Comparison of ENCODE assay signal across 12 cellular contexts in the genomic region with DNA sequence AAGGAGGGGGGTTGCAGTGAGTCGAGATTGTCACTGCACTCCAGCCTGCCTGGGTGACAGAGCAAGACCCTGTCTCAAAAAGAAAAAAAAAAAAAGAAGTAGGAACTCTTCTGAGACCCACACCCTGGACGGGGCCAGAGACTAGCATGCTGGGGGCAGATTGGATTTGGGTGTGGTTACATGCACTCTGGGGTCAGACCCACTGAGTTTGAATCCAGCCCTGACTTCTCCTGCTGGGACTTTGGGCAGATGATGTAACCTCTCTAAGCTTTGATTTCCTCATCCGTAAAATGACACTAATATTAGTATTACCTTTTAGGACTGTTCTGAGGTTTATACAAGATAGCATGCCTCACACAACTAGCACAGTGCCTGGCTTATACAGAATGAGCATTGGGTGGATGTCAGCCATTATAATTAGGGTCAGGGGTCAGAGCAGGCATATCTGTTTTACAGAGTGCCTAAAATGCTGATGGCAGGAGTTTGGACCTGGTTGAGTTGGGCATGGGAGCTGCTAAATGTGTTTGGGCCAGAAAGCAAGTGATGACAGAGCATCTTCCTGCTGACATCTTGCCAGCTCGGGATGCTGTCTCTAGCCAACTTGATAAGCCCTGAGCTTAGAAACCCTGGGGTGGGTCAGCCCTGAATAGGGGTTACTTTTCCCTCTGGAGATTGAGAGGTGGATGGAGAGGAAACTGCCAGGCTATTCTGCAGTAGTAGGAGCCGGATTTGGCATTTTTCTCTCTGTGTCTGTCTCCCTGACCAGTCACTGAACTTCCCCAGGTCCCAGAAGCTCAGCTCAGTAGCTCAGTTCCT. TPM values are rescaled to one million over a fixed set of nuclear protein-coding genes. Genes with fewer than 3 reads are reported as not detected.
DNase-seq lines count a peak whose midpoint lies in the region; ATAC-seq and TF ChIP-seq lines count a peak whose summit lies in the region.
"Had no signal": no experiment of that assay in that cellular context is flagged by ENCODE, and none has a peak within 500 bp of the region (broad histone marks: within the 10 kb centered on the region; RNA-seq: fewer than 3 reads in every experiment).

No MANE protein-coding gene starts in this region.

- H3K9me3 ChIP-seq in right lobe of liver (no peaks in the 10 kb centered on the region), stomach (no peaks in the 10 kb centered on the region)
- H3K9me3 ChIP-seq in CD8-positive, alpha-beta T cell (ENCODE audit: low read length) = no peaks in the 10 kb centered on the region

- CTCF ChIA-PET in CD8-positive, alpha-beta T cell (lab: Charles Lee) = no interaction called here

- 13% methylated on average over 4 of the region's 5 CpGs for WGBS in right lobe of liver (ENCODE audit: insufficient coverage, low coverage, low lambda C conversion rate, missing lambda C conversion rate)
- WGBS in stomach, 5 donors = 75 to 87% (median 77%) methylated on average over 5 of the region's 5 CpGs

- H3K27ac ChIP-seq in right lobe of liver = peak overlapping the region; percentile 23 to 68 (median 51)
- H3K27ac ChIP-seq in stomach = peak overlapping the region in 3 of 5 donors; percentile 14 to 26 (median 21)
- H3K27ac ChIP-seq in CD8-positive, alpha-beta T cell (ENCODE audit: low read depth, low read length) = no peak overlapping the region
- H3K27ac ChIP-seq: C4-2B had no signal

- H3K27me3 ChIP-seq in right lobe of liver (no peaks in the 10 kb centered on the region), stomach (no peaks in the 10 kb centered on the region)
- no peaks in the 10 kb centered on the region for H3K27me3 ChIP-seq in CD8-positive, alpha-beta T cell (ENCODE audit: insufficient read depth, low read length)

- H3K36me3 ChIP-seq in right lobe of liver (peaks cover 0 to 30% (median 12%) of the 10 kb centered on the region in 4 donors), stomach (peaks cover 13 to 55% (median 50%) of the 10 kb centered on the region in 4 donors)
- H3K36me3 ChIP-seq in CD8-positive, alpha-beta T cell (ENCODE audit: insufficient read depth, low read length) = no peaks in the 10 kb centered on the region

- TF ChIP-seq POLR2A in GM15510 (IDR thresholded peaks at IDR 0.05; ENCODE audit: borderline replicate concordance, extremely low read depth, insufficient read length) (peak; percentile 12), right lobe of liver (IDR thresholded peaks at IDR 0.05) (no peak), stomach (IDR thresholded peaks at IDR 0.05) (no peak)

- DNase-seq in chondrocyte (ENCODE audit: low spot score) (peak; percentile 59), right lobe of liver (peak in 1 of 3 donors; percentile 70), stomach (peak; percentile 10), NCI-H748 (lab: John Stamatoyannopoulos, UW; ENCODE audit: unreplicated experiment) (no peak)
- DNase-seq in activated T-cell treated with anti-CD3 and anti-CD28 coated beads, Interleukin-2, amount 50 U/mL, for 1 hour = no peak
- DNase-seq in CD8-positive, alpha-beta T cell = no peak
- DNase-seq: activated CD4-positive, alpha-beta T cell treated with anti-CD3 and anti-CD28 coated beads, Interleukin-2, amount 10 ng/mL, durations not matched to agents 24 days and 14 days; NCI-H2227 treated with DMSO at 0.1 percent for 48 hours had no signal

- H3K4me1 ChIP-seq in right lobe of liver = peaks cover 0 to 63% (median 23%) of the 10 kb centered on the region in 4 donors
- H3K4me1 ChIP-seq in stomach = peaks cover 19 to 86% (median 36%) of the 10 kb centered on the region in 4 donors
- peaks cover 22% of the 10 kb centered on the region for H3K4me1 ChIP-seq in CD8-positive, alpha-beta T cell (ENCODE audit: insufficient read depth, low read length)

- no peak for TF ChIP-seq CTCF in chondrocyte (IDR thresholded peaks at IDR 0.05)
- no peak for TF ChIP-seq CTCF in right lobe of liver (IDR thresholded peaks at IDR 0.05)
- TF ChIP-seq CTCF in stomach (IDR thresholded peaks at IDR 0.05) = no peak
- no peak for TF ChIP-seq CTCF in CD8-positive, alpha-beta T cell (IDR thresholded peaks at IDR 0.05)

- peaks cover 70% of the 10 kb centered on the region for H3K4me1 Mint-ChIP-seq in chondrocyte (ENCODE audit: low read depth)
- peaks cover 25% of the 10 kb centered on the region for H3K4me1 Mint-ChIP-seq in CD8-positive, alpha-beta T cell (ENCODE audit: low read depth)

- intact Hi-C loops in right lobe of liver (cut with DNase I) = no loop called here
- intact Hi-C loops in stomach (cut with DNase I; ENCODE audit: low total_unique reads) = no loop called here
- intact Hi-C loops in CD8-positive, alpha-beta T cell (cut with DNase I, micrococcal nuclease) = no loop called here

- ATAC-seq in right lobe of liver (peak; percentile 61 to 66 (median 63)), HG03039 (IDR thresholded peaks at IDR 0.05; ENCODE audit: unreplicated experiment) (no peak)
- no peak for ATAC-seq in CD8-positive, alpha-beta T cell
- ATAC-seq: HCT116 had no signal

- no peak for TF ChIP-seq EP300 in stomach (IDR thresholded peaks at IDR 0.05)

- H3K4me3 ChIP-seq in right lobe of liver (no peak overlapping the region), stomach (no peak overlapping the region)
- no peak overlapping the region for H3K4me3 ChIP-seq in CD8-positive, alpha-beta T cell (ENCODE audit: low read depth, low read length)

- no peak overlapping the region for H3K4me3 Mint-ChIP-seq in chondrocyte (ENCODE audit: unreplicated experiment)
- no peak overlapping the region for H3K4me3 Mint-ChIP-seq in CD8-positive, alpha-beta T cell
- H3K4me3 Mint-ChIP-seq: activated CD4-positive, alpha-beta T cell treated with anti-CD3 and anti-CD28 coated beads, Interleukin-2, amount 10 ng/mL, durations not matched to agents 24 days and 14 days had no signal

- H3K36me3 Mint-ChIP-seq in chondrocyte (ENCODE audit: low read depth) = no peaks in the 10 kb centered on the region
- peaks cover 65% of the 10 kb centered on the region for H3K36me3 Mint-ChIP-seq in CD8-positive, alpha-beta T cell

- no peak overlapping the region for H3K27ac Mint-ChIP-seq in chondrocyte (ENCODE audit: unreplicated experiment)
- H3K27ac Mint-ChIP-seq in CD8-positive, alpha-beta T cell = no peak overlapping the region
- H3K27ac Mint-ChIP-seq: activated CD4-positive, alpha-beta T cell treated with anti-CD3 and anti-CD28 coated beads, Interleukin-2, amount 10 ng/mL, durations not matched to agents 24 days and 14 days had no signal

- POLR2A ChIA-PET in CD8-positive, alpha-beta T cell (lab: Charles Lee) = no interaction called here

- no peaks in the 10 kb centered on the region for H3K9me3 Mint-ChIP-seq in chondrocyte (ENCODE audit: low read depth)
- H3K9me3 Mint-ChIP-seq in CD8-positive, alpha-beta T cell = no peaks in the 10 kb centered on the region
- H3K9me3 Mint-ChIP-seq: activated CD4-positive, alpha-beta T cell treated with anti-CD3 and anti-CD28 coated beads, Interleukin-2, amount 10 ng/mL, durations not matched to agents 24 days and 14 days had no signal

- no peaks in the 10 kb centered on the region for H3K27me3 Mint-ChIP-seq in chondrocyte (ENCODE audit: low read depth)
- H3K27me3 Mint-ChIP-seq in CD8-positive, alpha-beta T cell (ENCODE audit: low read depth) = no peaks in the 10 kb centered on the region
- H3K27me3 Mint-ChIP-seq: activated CD4-positive, alpha-beta T cell treated with anti-CD3 and anti-CD28 coated beads, Interleukin-2, amount 10 ng/mL, durations not matched to agents 24 days and 14 days had no signal

RNA-seq across cellular contexts. Expression of gene TPCN1, which starts 15.5 kb away (rescaled TPM):
- total RNA-seq in chondrocyte (35.9 to 40.0 TPM (median 37.7 TPM) in 3 replicates), right lobe of liver (10 to 100 TPM; 18.0 to 34.6 (median 28.3) TPM), stomach (10 to 100 TPM; 15.2 to 78.2 (median 48.4) TPM)
- polyA plus RNA-seq in stomach = 10 to 100 TPM in 1 of 3 donors, 1 to 10 TPM in 2; 5.8 to 24.2 (median 6.3) TPM
- total RNA-seq in CD8-positive, alpha-beta T cell = 10 to 100 TPM; 32.8 to 37.0 TPM

RNA-seq across cellular contexts. Expression of gene RITA1, which starts 51.2 kb away (rescaled TPM):
- total RNA-seq in chondrocyte (15.5 to 20.2 TPM (median 16.7 TPM) in 3 replicates), right lobe of liver (10 to 100 TPM; 11.1 to 33.0 (median 22.3) TPM), stomach (10 to 100 TPM in 2 of 5 donors, 1 to 10 TPM in 3; 4.1 to 19.2 (median 5.0) TPM)
- polyA plus RNA-seq in stomach = 10 to 100 TPM in 2 of 3 donors, 1 to 10 TPM in 1; 8.4 to 14.3 (median 11.5) TPM
- 1 to 10 TPM; 4.3 to 4.5 TPM for total RNA-seq in CD8-positive, alpha-beta T cell

RNA-seq across cellular contexts. Expression of gene DDX54, which starts 51.5 kb away (rescaled TPM):
- total RNA-seq in chondrocyte (44.2 to 52.7 TPM (median 44.6 TPM) in 3 replicates), right lobe of liver (10 to 100 TPM; 22.8 to 43.8 (median 31.1) TPM), stomach (100 to 1,000 TPM in 1 of 5 donors, 10 to 100 TPM in 4; 14.6 to 167 (median 41.7) TPM)
- polyA plus RNA-seq in stomach = 10 to 100 TPM; 28.5 to 64.6 (median 34.1) TPM
- total RNA-seq in CD8-positive, alpha-beta T cell = 10 to 100 TPM; 75.4 to 85.6 TPM

Comparison
In these comparisons a context has a peak if more than half of its experiments do, and no peak if none do; other contexts are left out.
1. DNase-seq: peak in chondrocyte (single experiment) and stomach (single experiment); none in NCI-H748 (single experiment), activated T-cell treated with anti-CD3 and anti-CD28 coated beads, Interleukin-2, amount 50 U/mL, for 1 hour (single experiment) and CD8-positive, alpha-beta T cell (0 of 7).
2. ATAC-seq: peak in right lobe of liver (4 of 4); none in HG03039 (single experiment) and CD8-positive, alpha-beta T cell (single experiment).